In genomic region chr17:71180801-71181385, GRCh38 we compare ENCODE assay signal across 12 cellular contexts.
DNase-seq lines count a peak whose midpoint lies in the region; ATAC-seq and TF ChIP-seq lines count a peak whose summit lies in the region.
"Had no signal": no experiment of that assay in that cellular context is flagged by ENCODE, and none has a peak within 500 bp of the region (broad histone marks: within the 10 kb centered on the region; RNA-seq: fewer than 3 reads in every experiment).

No MANE protein-coding gene starts in this region.

- H3K4me1 Mint-ChIP-seq in mesothelial cell of epicardium (peaks cover 13% of the 10 kb centered on the region), WTC11 (no peaks in the 10 kb centered on the region)
- H3K4me1 Mint-ChIP-seq in activated T-cell treated with anti-CD3 and anti-CD28 coated beads, Interleukin-2, amount 50 U/mL, for 4 hours (ENCODE audit: low read depth): no peaks in the 10 kb centered on the region
- H3K4me1 Mint-ChIP-seq: CD4-positive, alpha-beta memory T cell had no signal

- CTCF ChIA-PET in WTC11 (lab: Charles Lee): no interaction called here

- TF ChIP-seq CTCF in mesothelial cell of epicardium (IDR thresholded peaks at IDR 0.05; ENCODE audit: unreplicated experiment) (no peak), WTC11 (IDR thresholded peaks at IDR 0.05) (no peak)

- H3K27ac ChIP-seq in caudate nucleus (ENCODE audit: low read depth, low read length): no peak overlapping the region
- H3K27ac ChIP-seq: psoas muscle had no signal

- POLR2A ChIA-PET in WTC11 (lab: Charles Lee): no interaction called here

- H3K36me3 Mint-ChIP-seq in mesothelial cell of epicardium: no peaks in the 10 kb centered on the region
- H3K36me3 Mint-ChIP-seq in WTC11: no peaks in the 10 kb centered on the region
- no peaks in the 10 kb centered on the region for H3K36me3 Mint-ChIP-seq in activated T-cell treated with anti-CD3 and anti-CD28 coated beads, Interleukin-2, amount 50 U/mL, for 4 hours (ENCODE audit: insufficient read depth)
- H3K36me3 Mint-ChIP-seq: CD4-positive, alpha-beta memory T cell had no signal

- no peak overlapping the region for H3K4me3 Mint-ChIP-seq in mesothelial cell of epicardium
- H3K4me3 Mint-ChIP-seq in WTC11: no peak overlapping the region
- no peak overlapping the region for H3K4me3 Mint-ChIP-seq in activated T-cell treated with anti-CD3 and anti-CD28 coated beads, Interleukin-2, amount 50 U/mL, for 4 hours
- H3K4me3 Mint-ChIP-seq: activated CD8-positive, alpha-beta T cell treated with anti-CD3 and anti-CD28 coated beads, Interleukin-2, amount 10 ng/mL, durations not matched to agents 7 days and 5 days; CD4-positive, alpha-beta memory T cell had no signal

- DNase-seq in DMS 273 treated with DMSO at 0.1 percent for 48 hours (lab: John Stamatoyannopoulos, UW) (peak; percentile 11), NCI-H146 treated with DMSO at 0.1 percent for 48 hours (lab: John Stamatoyannopoulos, UW; ENCODE audit: unreplicated experiment) (peak; percentile 46), astrocyte of the hippocampus (ENCODE audit: low read depth, low spot score) (peak; percentile 64), mesothelial cell of epicardium (ENCODE audit: low spot score in 2 of 2, unreplicated experiment in 2 of 2) (peak in 1 of 2 experiments; percentile 38), germinal center (ENCODE audit: low spot score) (no peak), WTC11 (ENCODE audit: low spot score) (no peak), caudate nucleus (lab: John Stamatoyannopoulos, UW) (no peak)
- no peak for DNase-seq in activated T-cell treated with anti-CD3 and anti-CD28 coated beads, Interleukin-2, amount 50 U/mL, for 4 hours
- DNase-seq: activated CD8-positive, alpha-beta T cell treated with anti-CD3 and anti-CD28 coated beads, Interleukin-2, amount 10 ng/mL, durations not matched to agents 7 days and 5 days; CD4-positive, alpha-beta memory T cell; psoas muscle had no signal

- H3K27ac Mint-ChIP-seq in mesothelial cell of epicardium (peak overlapping the region; percentile 69), WTC11 (no peak overlapping the region)
- H3K27ac Mint-ChIP-seq: activated CD8-positive, alpha-beta T cell treated with anti-CD3 and anti-CD28 coated beads, Interleukin-2, amount 10 ng/mL, durations not matched to agents 7 days and 5 days; CD4-positive, alpha-beta memory T cell had no signal

- H3K9me3 Mint-ChIP-seq in mesothelial cell of epicardium (no peaks in the 10 kb centered on the region), WTC11 (no peaks in the 10 kb centered on the region)
- no peaks in the 10 kb centered on the region for H3K9me3 Mint-ChIP-seq in activated T-cell treated with anti-CD3 and anti-CD28 coated beads, Interleukin-2, amount 50 U/mL, for 4 hours

- no peaks in the 10 kb centered on the region for H3K27me3 Mint-ChIP-seq in mesothelial cell of epicardium (ENCODE audit: low read depth)
- no peaks in the 10 kb centered on the region for H3K27me3 Mint-ChIP-seq in WTC11 (ENCODE audit: low read depth)
- H3K27me3 Mint-ChIP-seq in activated T-cell treated with anti-CD3 and anti-CD28 coated beads, Interleukin-2, amount 50 U/mL, for 4 hours (ENCODE audit: low read depth): no peaks in the 10 kb centered on the region

- no peak for ATAC-seq in WTC11
- no peak for ATAC-seq in activated T-cell treated with anti-CD3 and anti-CD28 coated beads, Interleukin-2, amount 50 U/mL, for 4 hours
- ATAC-seq: activated CD8-positive, alpha-beta T cell treated with anti-CD3 and anti-CD28 coated beads, Interleukin-2, amount 10 ng/mL, durations not matched to agents 7 days and 5 days; Panc1 had no signal

TF ChIP-seq in WTC11, 78 proteins besides CTCF, POLR2A, EP300 and RAD21:
- TF ChIP-seq GTF2I (CRISPR knock-in tag; conservative IDR thresholded peaks at IDR 0.05): no peak

Comparison
In these comparisons a context has a peak if more than half of its experiments do, and no peak if none do; other contexts are left out.
1. DNase-seq: peak in DMS 273 treated with DMSO at 0.1 percent for 48 hours (single experiment), NCI-H146 treated with DMSO at 0.1 percent for 48 hours (single experiment) and astrocyte of the hippocampus (single experiment); none in germinal center (single experiment), WTC11 (single experiment), caudate nucleus (0 of 61) and activated T-cell treated with anti-CD3 and anti-CD28 coated beads, Interleukin-2, amount 50 U/mL, for 4 hours (single experiment).